Comparison of ENCODE assay signal across 1 cellular context in the genomic region with DNA sequence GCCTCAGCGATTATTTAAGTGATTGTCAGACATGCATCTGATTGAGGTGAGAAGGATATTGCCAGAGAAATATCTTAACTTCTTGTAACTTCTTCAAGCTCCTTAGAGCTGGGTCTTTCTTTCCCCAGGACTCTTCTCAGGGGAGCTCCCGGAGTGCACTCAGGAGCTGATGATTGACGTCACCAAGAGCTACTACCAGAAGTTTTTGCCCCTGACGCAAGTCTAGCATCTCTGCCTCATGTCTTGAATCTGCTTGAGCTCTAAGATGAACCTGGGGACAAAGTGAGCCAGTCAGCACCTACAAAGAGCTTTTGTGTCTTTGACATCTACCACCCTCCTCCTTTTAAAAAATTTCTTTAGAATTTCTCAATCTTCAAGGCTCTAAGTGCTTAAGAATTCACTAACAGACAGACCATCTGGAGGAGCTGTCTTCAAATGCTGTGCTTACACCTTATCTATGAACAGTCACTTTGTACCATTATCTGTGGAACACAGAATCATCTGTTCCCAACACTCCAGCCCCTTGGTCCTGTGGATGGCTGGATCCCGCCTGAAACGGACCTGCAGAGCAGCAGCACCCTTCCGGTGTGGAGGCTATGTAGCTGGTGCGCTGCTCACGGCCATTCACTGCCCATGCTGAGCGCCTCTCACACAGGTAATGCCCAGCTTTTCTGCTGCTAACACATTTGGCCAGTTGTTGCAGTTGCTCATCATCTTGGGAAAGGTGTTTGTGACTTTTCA.
TF ChIP-seq lines count a peak whose summit lies in the region.

No MANE protein-coding gene starts in this region.

TF ChIP-seq in IMR-90, 13 proteins besides CTCF, POLR2A, EP300 and RAD21:
- TF ChIP-seq CEBPB (IDR thresholded peaks at IDR 0.05; ENCODE audit: low read depth, low read length) (no peak), SMC3 (IDR thresholded peaks at IDR 0.05; ENCODE audit: low read depth, low read length) (no peak), FOS (IDR thresholded peaks at IDR 0.05; ENCODE audit: low read depth, low read length) (no peak), CHD1 (IDR thresholded peaks at IDR 0.05; ENCODE audit: low read depth, low read length) (no peak), BHLHE40 (IDR thresholded peaks at IDR 0.05; ENCODE audit: low read depth, low read length) (no peak), RFX5 (IDR thresholded peaks at IDR 0.05; ENCODE audit: low read depth, low read length) (no peak)
- TF ChIP-seq, protein P1, sequence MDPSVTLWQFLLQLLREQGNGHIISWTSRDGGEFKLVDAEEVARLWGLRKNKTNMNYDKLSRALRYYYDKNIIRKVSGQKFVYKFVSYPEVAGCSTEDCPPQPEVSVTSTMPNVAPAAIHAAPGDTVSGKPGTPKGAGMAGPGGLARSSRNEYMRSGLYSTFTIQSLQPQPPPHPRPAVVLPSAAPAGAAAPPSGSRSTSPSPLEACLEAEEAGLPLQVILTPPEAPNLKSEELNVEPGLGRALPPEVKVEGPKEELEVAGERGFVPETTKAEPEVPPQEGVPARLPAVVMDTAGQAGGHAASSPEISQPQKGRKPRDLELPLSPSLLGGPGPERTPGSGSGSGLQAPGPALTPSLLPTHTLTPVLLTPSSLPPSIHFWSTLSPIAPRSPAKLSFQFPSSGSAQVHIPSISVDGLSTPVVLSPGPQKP (IDR thresholded peaks at IDR 0.05; ENCODE audit: borderline replicate concordance, low read depth, low read length): no peak
- TF ChIP-seq, protein P2, sequence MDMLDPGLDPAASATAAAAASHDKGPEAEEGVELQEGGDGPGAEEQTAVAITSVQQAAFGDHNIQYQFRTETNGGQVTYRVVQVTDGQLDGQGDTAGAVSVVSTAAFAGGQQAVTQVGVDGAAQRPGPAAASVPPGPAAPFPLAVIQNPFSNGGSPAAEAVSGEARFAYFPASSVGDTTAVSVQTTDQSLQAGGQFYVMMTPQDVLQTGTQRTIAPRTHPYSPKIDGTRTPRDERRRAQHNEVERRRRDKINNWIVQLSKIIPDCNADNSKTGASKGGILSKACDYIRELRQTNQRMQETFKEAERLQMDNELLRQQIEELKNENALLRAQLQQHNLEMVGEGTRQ (IDR thresholded peaks at IDR 0.05; ENCODE audit: low read depth, low read length): no peak
